13 cellular contexts compared by ENCODE assay signal in genomic region chr14:35480119-35480769, GRCh38. TPM values are rescaled to one million over a fixed set of nuclear protein-coding genes. Genes with fewer than 3 reads are reported as not detected.
DNase-seq lines count a peak whose midpoint lies in the region; ATAC-seq and TF ChIP-seq lines count a peak whose summit lies in the region.
"Had no signal": no experiment of that assay in that cellular context is flagged by ENCODE, and none has a peak within 500 bp of the region (broad histone marks: within the 10 kb centered on the region; RNA-seq: fewer than 3 reads in every experiment).

No MANE protein-coding gene starts in this region.

- ATAC-seq in GM19351 (IDR thresholded peaks at IDR 0.05; ENCODE audit: unreplicated experiment) (peak; percentile 99), HG02981 (IDR thresholded peaks at IDR 0.05; ENCODE audit: unreplicated experiment) (peak; percentile 86)
- ATAC-seq: body of pancreas, HCT116 had no signal

- POLR2A ChIA-PET in GM10248 (lab: Yijun Ruan, JAX), result no interaction called here
- POLR2A ChIA-PET in HEK293T (lab: Yijun Ruan, JAX), result no interaction called here

- no peak for TF ChIP-seq CTCF in GM10248 (IDR thresholded peaks at IDR 0.05; ENCODE audit: control extremely low read depth, extremely low read depth, low read depth, missing control alignments)

- peak; percentile 24 for DNase-seq in GM10248 (ENCODE audit: extremely low spot score)
- DNase-seq in SW480 (ENCODE audit: low spot score), result peak; percentile 13
- no peak for DNase-seq in HEK293T (ENCODE audit: extremely low spot score)
- DNase-seq in cerebellum (ENCODE audit: low spot score), result no peak
- DNase-seq in activated CD4-positive, alpha-beta T cell treated with anti-CD3 and anti-CD28 coated beads, Interleukin-2, amount 50 U/mL, for 4 hours, result no peak
- DNase-seq in ecto neural progenitor cell (ENCODE audit: low spot score), result no peak
- DNase-seq: body of pancreas; CD4-positive, alpha-beta memory T cell; NCI-H2227 treated with DMSO at 0.1 percent for 48 hours; retina had no signal

- CTCF ChIA-PET in GM10248 (lab: Yijun Ruan, JAX), result interaction anchor here (1.4 kb wide), 1 partner anchor 19 kb away, joined by 5 read pairs; no protein-coding TSS in a partner anchor
- CTCF ChIA-PET in HEK293T (lab: Yijun Ruan, JAX), result no interaction called here

TF ChIP-seq in HEK293T, 16 proteins besides CTCF, POLR2A, EP300 and RAD21:
- TF ChIP-seq SUZ12 (IDR thresholded peaks at IDR 0.05) (no peak), CTBP1 (IDR thresholded peaks at IDR 0.05; ENCODE audit: borderline replicate concordance) (no peak), LEF1 (IDR thresholded peaks at IDR 0.05; ENCODE audit: borderline replicate concordance) (no peak), ELF4 (IDR thresholded peaks at IDR 0.05) (no peak), TARDBP (IDR thresholded peaks at IDR 0.05) (no peak), FOXA1 (IDR thresholded peaks at IDR 0.05) (no peak)

RNA-seq across cellular contexts. Expression of gene INSM2, which starts 53.7 kb away (rescaled TPM):
- 9.6 TPM for total RNA-seq in cerebellum
- total RNA-seq: body of pancreas; CD4-positive, alpha-beta memory T cell had no signal

Comparison
In these comparisons a context has a peak if more than half of its experiments do, and no peak if none do; other contexts are left out.
1. DNase-seq: peak in GM10248 (single experiment) and SW480 (single experiment); none in HEK293T (single experiment), cerebellum (single experiment), activated CD4-positive, alpha-beta T cell treated with anti-CD3 and anti-CD28 coated beads, Interleukin-2, amount 50 U/mL, for 4 hours (0 of 2) and ecto neural progenitor cell (single experiment).